ENCODE assay signal across 1 cellular context in genomic region chr22:29820941-29821789, GRCh38.
TF ChIP-seq lines count a peak whose summit lies in the region.

No MANE protein-coding gene starts in this region.

TF ChIP-seq in HepG2, 621 proteins besides CTCF, POLR2A, EP300 and RAD21 (continues in another document):
- no peak for TF ChIP-seq HES4 (CRISPR knock-in tag; IDR thresholded peaks at IDR 0.05; ENCODE audit: borderline replicate concordance)
- no peak for TF ChIP-seq JUND (CRISPR knock-in tag; IDR thresholded peaks at IDR 0.05)
- TF ChIP-seq BCL6 (CRISPR knock-in tag; IDR thresholded peaks at IDR 0.05), result peak; percentile 30; the same call in 1 of the 2 replicates
- TF ChIP-seq BORCS8-MEF2B (CRISPR knock-in tag; IDR thresholded peaks at IDR 0.05), result no peak
- TF ChIP-seq ZMYM2 (CRISPR knock-in tag; IDR thresholded peaks at IDR 0.05), result peak; percentile 73
- no peak for TF ChIP-seq NONO (IDR thresholded peaks at IDR 0.05)
- TF ChIP-seq NONO (CRISPR knock-in tag; conservative IDR thresholded peaks at IDR 0.05), result no peak
- 0 out of 2 replicates have a peak, but pooled peaks have one; percentile 15 for TF ChIP-seq SMC3 (IDR thresholded peaks at IDR 0.05; ENCODE audit: low read length)
- no peak for TF ChIP-seq MTA3 (CRISPR knock-in tag; IDR thresholded peaks at IDR 0.05)
- no peak for TF ChIP-seq ZNF788 (CRISPR knock-in tag; IDR thresholded peaks at IDR 0.05; ENCODE audit: borderline replicate concordance)
- 0 out of 2 replicates have a peak, but pooled peaks have one; percentile 36 for TF ChIP-seq DMAP1 (CRISPR knock-in tag; IDR thresholded peaks at IDR 0.05)
- no peak for TF ChIP-seq GRHL1 (CRISPR knock-in tag; conservative IDR thresholded peaks at IDR 0.05)
- TF ChIP-seq ZNF280B (CRISPR knock-in tag; IDR thresholded peaks at IDR 0.05; ENCODE audit: borderline replicate concordance), result no peak
- TF ChIP-seq ELF3 (CRISPR knock-in tag; IDR thresholded peaks at IDR 0.05), result peak; percentile 58; the same call in 1 of the 2 replicates
- TF ChIP-seq SALL1 (CRISPR knock-in tag; IDR thresholded peaks at IDR 0.05), result peak; percentile 52
- TF ChIP-seq BRF2 (CRISPR knock-in tag; IDR thresholded peaks at IDR 0.05), result no peak
- no peak for TF ChIP-seq NRL (CRISPR knock-in tag; IDR thresholded peaks at IDR 0.05; ENCODE audit: borderline replicate concordance)
- no peak for TF ChIP-seq AKAP8 (CRISPR knock-in tag; IDR thresholded peaks at IDR 0.05)
- 0 out of 2 replicates have a peak, but pooled peaks have one; percentile 22 for TF ChIP-seq ZNF605 (CRISPR knock-in tag; IDR thresholded peaks at IDR 0.05)
- no peak for TF ChIP-seq NCOA5 (CRISPR knock-in tag; IDR thresholded peaks at IDR 0.05)
- TF ChIP-seq ZNF317 (CRISPR knock-in tag; IDR thresholded peaks at IDR 0.05), result no peak
- peak; percentile 73 for TF ChIP-seq SAP130 (CRISPR knock-in tag; IDR thresholded peaks at IDR 0.05; ENCODE audit: low read depth)
- no peak for TF ChIP-seq SRSF4 (IDR thresholded peaks at IDR 0.05; ENCODE audit: low read depth, low read length, poor library complexity, severe bottlenecking)
- TF ChIP-seq FOXC1 (CRISPR knock-in tag; IDR thresholded peaks at IDR 0.05; ENCODE audit: borderline replicate concordance), result no peak
- TF ChIP-seq THRA (CRISPR knock-in tag; IDR thresholded peaks at IDR 0.05; ENCODE audit: borderline replicate concordance), result peak; percentile 36; the same call in 1 of the 2 replicates
- TF ChIP-seq ZNF17 (CRISPR knock-in tag; IDR thresholded peaks at IDR 0.05), result no peak
- TF ChIP-seq HOXD1 (CRISPR knock-in tag; IDR thresholded peaks at IDR 0.05), result no peak
- peak; percentile 48; the same call in 1 of the 2 replicates for TF ChIP-seq ZNF501 (CRISPR knock-in tag; IDR thresholded peaks at IDR 0.05)
- TF ChIP-seq MED1 (CRISPR knock-in tag; IDR thresholded peaks at IDR 0.05), result peak; percentile 31; the same call in 1 of the 2 replicates
- TF ChIP-seq DBP (CRISPR knock-in tag; IDR thresholded peaks at IDR 0.05; ENCODE audit: not compliant biosample characterization), result no peak
- no peak for TF ChIP-seq ZSCAN29 (CRISPR knock-in tag; conservative IDR thresholded peaks at IDR 0.05)
- TF ChIP-seq ZBED4 (CRISPR knock-in tag; IDR thresholded peaks at IDR 0.05; ENCODE audit: borderline replicate concordance), result no peak
- no peak for TF ChIP-seq NAIF1 (CRISPR knock-in tag; IDR thresholded peaks at IDR 0.05; ENCODE audit: borderline replicate concordance)
- TF ChIP-seq HNRNPH1 (optimal IDR thresholded peaks at IDR 0.05; ENCODE audit: low read depth, low read length), result no peak
- no peak for TF ChIP-seq ZFP36L1 (CRISPR knock-in tag; IDR thresholded peaks at IDR 0.05)
- no peak for TF ChIP-seq FOXP4 (CRISPR knock-in tag; IDR thresholded peaks at IDR 0.05)
- no peak for TF ChIP-seq ARNT (IDR thresholded peaks at IDR 0.05)
- no peak for TF ChIP-seq ZNF264 (CRISPR knock-in tag; IDR thresholded peaks at IDR 0.05)
- no peak for TF ChIP-seq ZNF484 (CRISPR knock-in tag; IDR thresholded peaks at IDR 0.05; ENCODE audit: borderline replicate concordance, low read depth)
- no peak for TF ChIP-seq BRD4 (CRISPR knock-in tag; IDR thresholded peaks at IDR 0.05)
- no peak for TF ChIP-seq ZNF12 (CRISPR knock-in tag; IDR thresholded peaks at IDR 0.05)
- TF ChIP-seq ZNF883 (CRISPR knock-in tag; IDR thresholded peaks at IDR 0.05; ENCODE audit: not compliant biosample characterization), result no peak
- TF ChIP-seq SIN3B (IDR thresholded peaks at IDR 0.05; ENCODE audit: low read length), result no peak
- no peak for TF ChIP-seq PAWR (CRISPR knock-in tag; IDR thresholded peaks at IDR 0.05; ENCODE audit: borderline replicate concordance)
- no peak for TF ChIP-seq HNRNPK (IDR thresholded peaks at IDR 0.05; ENCODE audit: low read depth, low read length, poor library complexity, severe bottlenecking)
- no peak for TF ChIP-seq ZFP36 (IDR thresholded peaks at IDR 0.05; ENCODE audit: borderline replicate concordance, low read depth, low read length, partially characterized antibody)
- TF ChIP-seq MAF1 (CRISPR knock-in tag; IDR thresholded peaks at IDR 0.05; ENCODE audit: borderline replicate concordance), result no peak
- no peak for TF ChIP-seq ZBTB26 (CRISPR knock-in tag; IDR thresholded peaks at IDR 0.05; ENCODE audit: borderline replicate concordance)
- no peak for TF ChIP-seq ATF7-NPFF (CRISPR knock-in tag; IDR thresholded peaks at IDR 0.05; ENCODE audit: low read depth)
- no peak for TF ChIP-seq ZFYVE20 (CRISPR knock-in tag; IDR thresholded peaks at IDR 0.05; ENCODE audit: borderline replicate concordance, low read depth)
- TF ChIP-seq NR2F1 (CRISPR knock-in tag; IDR thresholded peaks at IDR 0.05), result no peak
- no peak for TF ChIP-seq WIZ (CRISPR knock-in tag; IDR thresholded peaks at IDR 0.05)
- TF ChIP-seq YEATS2 (CRISPR knock-in tag; IDR thresholded peaks at IDR 0.05; ENCODE audit: borderline replicate concordance), result peak; percentile 38; the same call in 1 of the 2 replicates
- TF ChIP-seq THAP11 (CRISPR knock-in tag; IDR thresholded peaks at IDR 0.05), result no peak
- TF ChIP-seq PRDM15 (CRISPR knock-in tag; IDR thresholded peaks at IDR 0.05), result no peak
